ENCODE assay signal across 28 cellular contexts in genomic region chr10:106557053-106557452, GRCh38.
DNase-seq lines count a peak whose midpoint lies in the region; ATAC-seq and TF ChIP-seq lines count a peak whose summit lies in the region.
"Had no signal": no experiment of that assay in that cellular context is flagged by ENCODE, and none has a peak within 500 bp of the region (broad histone marks: within the 10 kb centered on the region; RNA-seq: fewer than 3 reads in every experiment).

No MANE protein-coding gene starts in this region.

- H3K4me2 ChIP-seq in GM23248 (ENCODE audit: unreplicated experiment) (no peak overlapping the region), fibroblast of lung (ENCODE audit: extremely low read depth, insufficient read depth, low read length) (no peak overlapping the region), skeletal muscle satellite cell (ENCODE audit: low read length) (no peak overlapping the region)
- H3K4me2 ChIP-seq: GM23338 had no signal

- intact Hi-C loops in Right ventricle myocardium inferior (cut with DNase I): no loop called here

- H3K36me3 ChIP-seq in GM23248 (ENCODE audit: low read depth) (no peaks in the 10 kb centered on the region), fibroblast of lung (ENCODE audit: control insufficient read depth, insufficient read depth, low read length) (no peaks in the 10 kb centered on the region), skeletal muscle satellite cell (ENCODE audit: insufficient read depth, low read length) (no peaks in the 10 kb centered on the region)
- H3K36me3 ChIP-seq: left lung, ovary, SJCRH30 had no signal

- H3K4me1 ChIP-seq in GM23248 (ENCODE audit: insufficient read depth) (peaks cover 33% of the 10 kb centered on the region), fibroblast of lung (ENCODE audit: control insufficient read depth, extremely low read depth, insufficient read depth, low read length) (no peaks in the 10 kb centered on the region), skeletal muscle satellite cell (ENCODE audit: control insufficient read depth, insufficient read depth, low read length) (peaks cover 50% of the 10 kb centered on the region)
- H3K4me1 ChIP-seq: left lung had no signal

- TF ChIP-seq CTCF in fibroblast of lung (conservative IDR thresholded peaks at IDR 0.05 in 1 of 2, IDR thresholded peaks at IDR 0.05 in 1 of 2; ENCODE audit: low read depth in 1 of 2, low read length in 2 of 2): no peak

- H2AFZ ChIP-seq in GM23248: no peak overlapping the region
- H2AFZ ChIP-seq in fibroblast of lung (ENCODE audit: low read length): no peak overlapping the region
- H2AFZ ChIP-seq: GM23338 had no signal

- in situ Hi-C loops in GM23248 (cut with MboI): no loop called here

- no peaks in the 10 kb centered on the region; the same call in 1 of the 2 replicates for H3F3A ChIP-seq in GM23248 (ENCODE audit: insufficient read depth)

- no peaks in the 10 kb centered on the region for H4K20me1 ChIP-seq in GM23248 (ENCODE audit: insufficient read depth)
- H4K20me1 ChIP-seq in fibroblast of lung (ENCODE audit: control insufficient read depth, extremely low read depth, insufficient read depth, low read length): no peaks in the 10 kb centered on the region

- DNase-seq in GM23248 (peak; percentile 58), amniotic stem cell (lab: John Stamatoyannopoulos, UW) (peak; percentile 70), fibroblast of lung (ENCODE audit: low read depth in 2 of 2) (peak in 1 of 2 donors; percentile 71), hypothalamus (lab: John Stamatoyannopoulos, UW) (no peak), Right ventricle myocardium inferior (ENCODE audit: missing footprints) (no peak)
- DNase-seq: activated CD4-positive, alpha-beta T cell treated with anti-CD3 and anti-CD28 coated beads for 1 hour; activated CD8-positive, alpha-beta T cell treated with anti-CD3 and anti-CD28 coated beads, Interleukin-2, amount 10 ng/mL, durations not matched to agents 7 days and 5 days; activated gamma-delta T cell treated with Interleukin-2 at 50 U/mL for 16 hours; activated naive CD8-positive, alpha-beta T cell treated with anti-CD3 and anti-CD28 coated beads, Interleukin-2, amount 50 U/mL, for 24 hours; activated T-cell treated with anti-CD3 and anti-CD28 coated beads, Interleukin-2, amount 50 U/mL, for 1 hour; AML-193; CD8-positive, alpha-beta memory T cell; DMS153; dorsolateral prefrontal cortex; foreskin melanocyte; GDM1; left lung; midbrain; naive thymus-derived CD8-positive, alpha-beta T cell; NCI-H1694; NCI-H510A treated with DMSO at 0.1 percent for 48 hours; ovary; SJCRH30; stimulated activated CD4-positive, alpha-beta T cell treated with anti-CD3 and anti-CD28 coated beads, Interleukin-15, amount 100 ng/mL, for 24 hours had no signal

- H3K9ac ChIP-seq in GM23248 (no peak overlapping the region), fibroblast of lung (ENCODE audit: insufficient read depth, low read length) (no peak overlapping the region), skeletal muscle satellite cell (ENCODE audit: low read depth, low read length) (peak overlapping the region; percentile 49)

- H3K9me3 ChIP-seq in GM23248 (ENCODE audit: low read depth): no peaks in the 10 kb centered on the region
- no peaks in the 10 kb centered on the region for H3K9me3 ChIP-seq in fibroblast of lung (ENCODE audit: control insufficient read depth, insufficient read depth, low read depth, low read length)
- no peaks in the 10 kb centered on the region for H3K9me3 ChIP-seq in skeletal muscle satellite cell (replicated peaks; ENCODE audit: low read length)
- H3K9me3 ChIP-seq: left lung, ovary, SJCRH30 had no signal

- no peaks in the 10 kb centered on the region for H3K9me2 ChIP-seq in GM23248 (ENCODE audit: insufficient read depth)

- ATAC-seq in Right ventricle myocardium inferior (no peak), HG02938 (IDR thresholded peaks at IDR 0.05; ENCODE audit: unreplicated experiment) (no peak)
- ATAC-seq: activated CD8-positive, alpha-beta T cell treated with anti-CD3 and anti-CD28 coated beads, Interleukin-2, amount 10 ng/mL, durations not matched to agents 7 days and 5 days; activated naive CD8-positive, alpha-beta T cell treated with anti-CD3 and anti-CD28 coated beads, Interleukin-2, amount 50 U/mL, for 24 hours; GM23338; left lung; naive thymus-derived CD8-positive, alpha-beta T cell; Panc1 had no signal

- H3K4me3 ChIP-seq in GM23248 (no peak overlapping the region), fibroblast of lung (replicated peaks in 1 of 4; ENCODE audit: control extremely low read depth in 1 of 4, insufficient read depth in 1 of 4, low read depth in 3 of 4, low read length in 4 of 4) (no peak overlapping the region), skeletal muscle satellite cell (ENCODE audit: low read length) (no peak overlapping the region)
- H3K4me3 ChIP-seq: dorsolateral prefrontal cortex, GM23338, left lung, ovary, SJCRH30 had no signal

- H3K27me3 ChIP-seq in GM23248 (replicated peaks; ENCODE audit: insufficient read depth) (no peaks in the 10 kb centered on the region), fibroblast of lung (ENCODE audit: control insufficient read depth, insufficient read depth, low read length) (no peaks in the 10 kb centered on the region), skeletal muscle satellite cell (ENCODE audit: control insufficient read depth, insufficient read depth, low read length) (no peaks in the 10 kb centered on the region)
- H3K27me3 ChIP-seq: left lung, ovary, SJCRH30 had no signal

- H3K27ac ChIP-seq in GM23248 (peak overlapping the region; percentile 53), fibroblast of lung (ENCODE audit: insufficient read depth, low read length) (peak overlapping the region; percentile 27)
- H3K27ac ChIP-seq: dorsolateral prefrontal cortex, left lung, ovary had no signal

- no peaks in the 10 kb centered on the region for H3K79me2 ChIP-seq in GM23248 (ENCODE audit: insufficient read depth)
- H3K79me2 ChIP-seq in fibroblast of lung (ENCODE audit: control insufficient read depth, insufficient read depth, low read length): no peaks in the 10 kb centered on the region

Comparison
In these comparisons a context has a peak if more than half of its experiments do, and no peak if none do; other contexts are left out.
1. DNase-seq: peak in GM23248 (single experiment) and amniotic stem cell (single experiment); none in hypothalamus (0 of 51) and Right ventricle myocardium inferior (single experiment).